Comparison of ENCODE assay signal across 20 cellular contexts in genomic region chr6:127462391-127462790, GRCh38. TPM values are rescaled to one million over a fixed set of nuclear protein-coding genes. Genes with fewer than 3 reads are reported as not detected.
A peak's percentile ranks its signal among the peaks of the same experiment; 100 is the strongest.
DNase-seq lines count a peak whose midpoint lies in the region; ATAC-seq and TF ChIP-seq lines count a peak whose summit lies in the region.
"Had no signal": no experiment of that assay in that cellular context is flagged by ENCODE, and none has a peak within 500 bp of the region (broad histone marks: within the 10 kb centered on the region; RNA-seq: fewer than 3 reads in every experiment).

No MANE protein-coding gene starts in this region.

- H3K27ac Mint-ChIP-seq in neural progenitor cell: no peak overlapping the region
- H3K27ac Mint-ChIP-seq: CD4-positive, CD25-positive, alpha-beta regulatory T cell had no signal

- H3K4me2 ChIP-seq in neural progenitor cell: no peak overlapping the region

- ATAC-seq in lower lobe of right lung (no peak), upper lobe of right lung (no peak), GM18519 (IDR thresholded peaks at IDR 0.05; ENCODE audit: low FRiP score, unreplicated experiment) (no peak)

- H3K4me1 ChIP-seq in ascending aorta: peaks cover 0 to 9% of the 10 kb centered on the region in 2 donors
- H3K4me1 ChIP-seq in lower lobe of right lung: peaks cover 17% of the 10 kb centered on the region
- H3K4me1 ChIP-seq in upper lobe of right lung: peaks cover 19% of the 10 kb centered on the region
- H3K4me1 ChIP-seq in neural progenitor cell: peaks cover 4% of the 10 kb centered on the region
- H3K4me1 ChIP-seq: testis had no signal

- DNase-seq in DMS 273 (lab: John Stamatoyannopoulos, UW; ENCODE audit: unreplicated experiment) (peak; percentile 5), DMS 273 treated with DMSO at 0.1 percent for 48 hours (lab: John Stamatoyannopoulos, UW) (no peak), ascending aorta (ENCODE audit: low spot score in 2 of 2) (no peak), lower lobe of right lung (no peak), upper lobe of right lung (no peak), neural progenitor cell (ENCODE audit: low spot score) (no peak)
- DNase-seq in stimulated activated CD4-positive, alpha-beta T cell treated with anti-CD3 and anti-CD28 coated beads, Interleukin-15, amount 100 ng/mL, for 24 hours: no peak
- DNase-seq: 8988T; activated CD4-positive, alpha-beta T cell treated with anti-CD3 and anti-CD28 coated beads for 4 hours; activated naive CD4-positive, alpha-beta T cell; CD4-positive, CD25-positive, alpha-beta regulatory T cell; dorsolateral prefrontal cortex; hippocampal formation; NCI-H446 treated with DMSO at 0.1 percent for 48 hours; stimulated activated CD4-positive, alpha-beta T cell treated with anti-CD3 and anti-CD28 coated beads, Interleukin-4, amount 100 ng/mL, for 24 hours; stimulated activated CD8-positive, alpha-beta memory T cell treated with anti-CD3 and anti-CD28 coated beads, Interleukin-4, amount 100 ng/mL, for 48 hours; T1000; testis had no signal

- no peaks in the 10 kb centered on the region for H3K36me3 Mint-ChIP-seq in neural progenitor cell
- H3K36me3 Mint-ChIP-seq: CD4-positive, CD25-positive, alpha-beta regulatory T cell had no signal

- peaks cover 3% of the 10 kb centered on the region for H4K20me1 ChIP-seq in neural progenitor cell (ENCODE audit: low read depth)

- no peak overlapping the region for H3K4me3 Mint-ChIP-seq in neural progenitor cell
- H3K4me3 Mint-ChIP-seq: CD4-positive, CD25-positive, alpha-beta regulatory T cell had no signal

- intact Hi-C loops in ascending aorta (cut with DNase I): loop anchor here (10.0 kb wide), 1 partner anchor 158 kb away; no protein-coding TSS in a partner anchor
- intact Hi-C loops in lower lobe of right lung (cut with DNase I): no loop called here
- intact Hi-C loops in upper lobe of right lung (cut with DNase I): loop anchor here (10.0 kb wide), 1 partner anchor 72 kb away; no protein-coding TSS in a partner anchor

- H3K27ac ChIP-seq in ascending aorta (peak overlapping the region; percentile 59 to 79), lower lobe of right lung (peak overlapping the region; percentile 78), upper lobe of right lung (peak overlapping the region; percentile 70), neural progenitor cell (no peak overlapping the region)

- H3K27me3 ChIP-seq in ascending aorta (no peaks in the 10 kb centered on the region), lower lobe of right lung (ENCODE audit: low read depth) (no peaks in the 10 kb centered on the region), upper lobe of right lung (no peaks in the 10 kb centered on the region), neural progenitor cell (no peaks in the 10 kb centered on the region)
- H3K27me3 ChIP-seq: dorsolateral prefrontal cortex, testis had no signal

- H3K27me3 Mint-ChIP-seq in neural progenitor cell (ENCODE audit: insufficient read depth, low read depth): no peaks in the 10 kb centered on the region

- no peak overlapping the region for H2AFZ ChIP-seq in neural progenitor cell (replicated peaks)

- TF ChIP-seq CTCF in ascending aorta (IDR thresholded peaks at IDR 0.05) (no peak), lower lobe of right lung (IDR thresholded peaks at IDR 0.05) (no peak), upper lobe of right lung (IDR thresholded peaks at IDR 0.05) (no peak), neural progenitor cell (IDR thresholded peaks at IDR 0.05) (no peak)

- no peaks in the 10 kb centered on the region for H3K79me2 ChIP-seq in neural progenitor cell (ENCODE audit: low read depth)

- H3K9me3 Mint-ChIP-seq in neural progenitor cell: no peaks in the 10 kb centered on the region
- H3K9me3 Mint-ChIP-seq: CD4-positive, CD25-positive, alpha-beta regulatory T cell had no signal

- H3F3A ChIP-seq in neural progenitor cell (ENCODE audit: low read depth): peaks cover 11% of the 10 kb centered on the region

- H3K4me3 ChIP-seq in ascending aorta: no peak overlapping the region
- no peak overlapping the region for H3K4me3 ChIP-seq in lower lobe of right lung
- no peak overlapping the region for H3K4me3 ChIP-seq in upper lobe of right lung
- no peak overlapping the region for H3K4me3 ChIP-seq in neural progenitor cell
- H3K4me3 ChIP-seq: dorsolateral prefrontal cortex, testis had no signal

- peaks cover 11% of the 10 kb centered on the region for H3K4me1 Mint-ChIP-seq in neural progenitor cell

- no peak overlapping the region for H3K9ac ChIP-seq in neural progenitor cell

- H3K36me3 ChIP-seq in ascending aorta: no peaks in the 10 kb centered on the region
- H3K36me3 ChIP-seq in lower lobe of right lung: no peaks in the 10 kb centered on the region
- H3K36me3 ChIP-seq in upper lobe of right lung: no peaks in the 10 kb centered on the region
- no peaks in the 10 kb centered on the region for H3K36me3 ChIP-seq in neural progenitor cell

- H3K9me3 ChIP-seq in ascending aorta (no peaks in the 10 kb centered on the region), lower lobe of right lung (no peaks in the 10 kb centered on the region), upper lobe of right lung (no peaks in the 10 kb centered on the region), neural progenitor cell (ENCODE audit: low read depth) (no peaks in the 10 kb centered on the region)
- H3K9me3 ChIP-seq: testis had no signal

RNA-seq across cellular contexts. Expression of gene KIAA0408, which starts 3.2 kb away (rescaled TPM):
- total RNA-seq in ascending aorta: not detected
- total RNA-seq in lower lobe of right lung: 55.1 TPM
- total RNA-seq in upper lobe of right lung: 55.0 TPM
- 2.2 and 9.7 TPM in 2 replicates for total RNA-seq in neural progenitor cell (ENCODE audit: low replicate concordance)
- total RNA-seq: HT-29 had no signal
